ENCODE assay signal across 1 cellular context in genomic region chr5:68930139-68930538, GRCh38.
TF ChIP-seq lines count a peak whose summit lies in the region.

No MANE protein-coding gene starts in this region.

TF ChIP-seq in H1, 55 proteins besides CTCF, POLR2A, EP300 and RAD21:
- TF ChIP-seq FOSL1 (IDR thresholded peaks at IDR 0.05; ENCODE audit: insufficient read depth, low read depth, low read length) (no peak), ATF2 (IDR thresholded peaks at IDR 0.05; ENCODE audit: low read length) (no peak), HDAC2 (IDR thresholded peaks at IDR 0.05; ENCODE audit: borderline replicate concordance in 1 of 2, low read depth in 2 of 2, low read length in 2 of 2) (no peak), ZNF274 (IDR thresholded peaks at IDR 0.05; ENCODE audit: borderline replicate concordance, extremely low read depth, low read length) (no peak), EZH2 (IDR thresholded peaks at IDR 0.05; ENCODE audit: low read depth, low read length, severe bottlenecking) (no peak), NANOG (IDR thresholded peaks at IDR 0.05; ENCODE audit: insufficient read depth, low read depth, low read length, poor library complexity, severe bottlenecking) (no peak), CHD1 (IDR thresholded peaks at IDR 0.05; ENCODE audit: low read depth, low read length) (no peak), BRCA1 (IDR thresholded peaks at IDR 0.05; ENCODE audit: low read depth, low read length) (no peak), SP4 (IDR thresholded peaks at IDR 0.05; ENCODE audit: low read length) (no peak), KDM4A (IDR thresholded peaks at IDR 0.05; ENCODE audit: low read depth, low read length, severe bottlenecking) (no peak), CHD2 (IDR thresholded peaks at IDR 0.05; ENCODE audit: low read length) (no peak), SAP30 (IDR thresholded peaks at IDR 0.05; ENCODE audit: insufficient read depth, insufficient replicate concordance, low read length) (no peak), RXRA (IDR thresholded peaks at IDR 0.05; ENCODE audit: insufficient read depth, low read depth, low read length) (no peak), MAFK (IDR thresholded peaks at IDR 0.05; ENCODE audit: low read depth, low read length) (no peak)
